In the genomic region with DNA sequence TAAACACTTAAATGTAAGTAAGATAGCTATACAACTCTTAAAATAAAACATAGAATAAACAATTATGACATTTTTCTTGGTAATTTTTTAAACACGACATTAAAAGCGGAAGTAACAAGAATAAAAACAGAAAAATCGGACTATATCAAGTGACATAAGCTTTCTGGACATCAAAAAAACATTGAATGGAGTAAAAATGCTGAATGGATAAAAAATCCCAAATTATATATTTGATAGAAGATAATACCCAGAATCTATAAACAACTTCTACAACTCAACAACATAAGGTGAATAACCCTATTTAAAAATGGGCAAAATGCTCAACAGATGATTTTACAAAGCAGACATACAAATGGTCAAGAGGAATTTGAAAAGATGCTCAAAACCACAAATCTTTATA, we compare ENCODE assay signal across 9 cellular contexts.
"Had no signal": no experiment of that assay in that cellular context is flagged by ENCODE, and none has a peak within 500 bp of the region (broad histone marks: within the 10 kb centered on the region; RNA-seq: fewer than 3 reads in every experiment).

No MANE protein-coding gene starts in this region.

- H3K27ac ChIP-seq: HL-60, KMS-11 had no signal

- H2AFZ ChIP-seq: GM23338 had no signal

- H3K4me3 ChIP-seq: GM23338 had no signal

- H3K4me2 ChIP-seq: GM23338, KMS-11 had no signal

- H3K9ac ChIP-seq: KMS-11 had no signal

- ATAC-seq: GM23338 had no signal

- DNase-seq: H9, HCEC 1CT, IMR-90, KBM-7 had no signal

- FAIRE-seq: H1, H54 had no signal
